In the genomic region with DNA sequence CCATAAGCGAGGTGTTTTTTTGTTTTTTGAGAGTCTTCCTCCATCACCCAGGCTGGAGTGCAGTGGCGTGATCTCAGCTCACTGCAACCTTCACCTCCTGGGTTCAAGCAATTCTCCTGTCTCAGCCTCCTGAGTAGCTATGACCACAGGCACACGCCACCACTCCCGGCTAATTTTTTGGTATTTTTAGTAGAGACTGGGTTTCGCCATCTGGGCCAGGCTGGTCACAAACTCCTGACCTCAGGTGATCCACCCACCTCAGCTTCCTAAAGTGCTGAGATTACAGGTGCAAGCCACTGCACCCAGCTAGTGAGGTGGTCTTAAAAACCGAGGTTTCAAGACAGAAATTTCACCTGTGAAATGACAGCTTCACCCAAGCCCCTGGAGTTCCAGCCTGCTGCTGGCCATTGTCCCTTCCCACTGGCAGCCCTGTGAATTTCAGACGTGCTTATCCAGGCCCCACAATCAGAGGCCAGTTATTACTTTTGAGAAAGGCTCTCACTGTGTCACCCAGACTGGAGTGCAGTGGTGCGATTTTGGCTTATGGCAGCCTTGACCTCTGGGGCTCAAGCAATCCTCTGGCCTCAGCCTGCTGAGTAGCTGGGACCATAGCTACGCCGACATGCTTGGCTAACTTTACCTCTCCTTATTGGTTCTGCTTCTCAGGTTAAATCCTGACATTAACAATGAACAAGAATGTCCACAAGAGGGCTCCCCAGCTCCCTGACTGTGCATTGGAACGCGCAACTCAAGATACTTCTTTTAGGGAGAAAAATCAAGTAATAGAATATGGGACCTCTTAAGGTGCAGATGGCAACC, we compare ENCODE assay signal across 8 cellular contexts. TPM values are rescaled to one million over a fixed set of nuclear protein-coding genes. Genes with fewer than 3 reads are reported as not detected.
DNase-seq lines count a peak whose midpoint lies in the region; ATAC-seq and TF ChIP-seq lines count a peak whose summit lies in the region.

No MANE protein-coding gene starts in this region.

- H3K27ac ChIP-seq in HCT116 (ENCODE audit: low read depth, low read length): peak overlapping the region; percentile 19; the same call in 1 of the 2 replicates

- no peaks in the 10 kb centered on the region for H3K9me3 Mint-ChIP-seq in activated naive CD8-positive, alpha-beta T cell treated with anti-CD3 and anti-CD28 coated beads, Interleukin-2, amount 10 ng/mL, durations not matched to agents 7 days and 5 days

- ATAC-seq in HCT116 (peak; percentile 63), GM18867 (IDR thresholded peaks at IDR 0.05; ENCODE audit: unreplicated experiment) (no peak)
- ATAC-seq in activated naive CD8-positive, alpha-beta T cell treated with anti-CD3 and anti-CD28 coated beads, Interleukin-2, amount 10 ng/mL, durations not matched to agents 7 days and 5 days (ENCODE audit: low read depth): peak; percentile 38

- no peak overlapping the region for H3K4me2 ChIP-seq in HCT116 (ENCODE audit: low read length)

- peaks cover 49% of the 10 kb centered on the region for H3K36me3 Mint-ChIP-seq in activated naive CD8-positive, alpha-beta T cell treated with anti-CD3 and anti-CD28 coated beads, Interleukin-2, amount 10 ng/mL, durations not matched to agents 7 days and 5 days

- H3K36me3 ChIP-seq in HCT116 (ENCODE audit: control insufficient read depth in 1 of 2, insufficient read depth in 2 of 2, low read length in 2 of 2): peaks cover 44 to 51% of the 10 kb centered on the region in 2 experiments

- BruUV-seq in HCT116 (replicated peaks; lab: Mats Ljungman, UMichigan): no TSS peak

- TF ChIP-seq POLR2A in HCT116 (IDR thresholded peaks at IDR 0.05; ENCODE audit: borderline replicate concordance, extremely low read depth, insufficient read depth, insufficient read length): no peak

- H4K20me1 ChIP-seq in HCT116 (ENCODE audit: insufficient read depth): peaks cover 44% of the 10 kb centered on the region

- CTCF ChIA-PET in HCT116 (lab: Charles Lee): interaction anchor here (0.7 to 10.3 kb wide), 5 partner anchors 8 to 146 kb away, joined by 3 to 103 read pairs (median 5); no protein-coding TSS in a partner anchor

- H2AFZ ChIP-seq in HCT116 (ENCODE audit: low read depth, low read length, poor library complexity, severe bottlenecking): no peak overlapping the region

- H3K27me3 ChIP-seq in HCT116 (ENCODE audit: insufficient read depth, low read length): no peaks in the 10 kb centered on the region

- H3K9ac ChIP-seq in HCT116 (ENCODE audit: low read length): no peak overlapping the region

- TF ChIP-seq RAD21 in HCT116 (IDR thresholded peaks at IDR 0.05; ENCODE audit: low read depth): peak; percentile 60

- no peaks in the 10 kb centered on the region for H3K9me3 ChIP-seq in HCT116 (ENCODE audit: control insufficient read depth in 1 of 2, insufficient read depth in 1 of 2, low read depth in 1 of 2, low read length in 2 of 2)

- intact Hi-C loops in HCT116 (cut with micrococcal nuclease): no loop called here

- RAD21 ChIA-PET in HCT116 (lab: Charles Lee; ENCODE audit: low non-redundant PET in 1 of 2, low total read pairs in 2 of 2, uncharacterized antibody in 2 of 2, unreplicated experiment in 2 of 2): interaction anchor here in 1 of 2 experiments (0.6 to 2.0 kb wide), 2 partner anchors 38 to 146 kb away, joined by 3 to 5 read pairs; no protein-coding TSS in a partner anchor

- H3K4me3 ChIP-seq in HCT116 (replicated peaks in 1 of 2; ENCODE audit: low read depth in 1 of 2, low read length in 2 of 2): no peak overlapping the region

- H3K79me2 ChIP-seq in HCT116 (ENCODE audit: insufficient read depth, low read length): peaks cover 40% of the 10 kb centered on the region

- H3K27ac Mint-ChIP-seq in activated naive CD8-positive, alpha-beta T cell treated with anti-CD3 and anti-CD28 coated beads, Interleukin-2, amount 10 ng/mL, durations not matched to agents 7 days and 5 days: peak overlapping the region; percentile 64

- peak overlapping the region; percentile 48 for H3K4me3 Mint-ChIP-seq in activated naive CD8-positive, alpha-beta T cell treated with anti-CD3 and anti-CD28 coated beads, Interleukin-2, amount 10 ng/mL, durations not matched to agents 7 days and 5 days

- peaks cover 47% of the 10 kb centered on the region for H3K4me1 Mint-ChIP-seq in activated naive CD8-positive, alpha-beta T cell treated with anti-CD3 and anti-CD28 coated beads, Interleukin-2, amount 10 ng/mL, durations not matched to agents 7 days and 5 days

- H3K27me3 Mint-ChIP-seq in activated naive CD8-positive, alpha-beta T cell treated with anti-CD3 and anti-CD28 coated beads, Interleukin-2, amount 10 ng/mL, durations not matched to agents 7 days and 5 days: no peaks in the 10 kb centered on the region

- DNase-seq in COLO668 (lab: John Stamatoyannopoulos, UW; ENCODE audit: unreplicated experiment): peak; percentile 41
- no peak for DNase-seq in HCT116 (ENCODE audit: low read depth, low spot score)
- DNase-seq in RKO (ENCODE audit: low spot score): peak; percentile 76
- no peak for DNase-seq in activated naive CD8-positive, alpha-beta T cell treated with anti-CD3 and anti-CD28 coated beads, Interleukin-2, amount 10 ng/mL, durations not matched to agents 7 days and 5 days
- DNase-seq in hepatic stellate cell (ENCODE audit: low spot score): peak; percentile 37
- peak; percentile 62 for DNase-seq in stimulated activated CD8-positive, alpha-beta memory T cell treated with anti-CD3 and anti-CD28 coated beads, Interleukin-4, amount 100 ng/mL, for 48 hours
- no peak for DNase-seq in iPS-NIHi7 (ENCODE audit: extremely low spot score)

- peaks cover 2 to 37% of the 10 kb centered on the region in 2 experiments; a peak in 2 of 4 replicates for H3K4me1 ChIP-seq in HCT116 (ENCODE audit: control insufficient read depth in 1 of 2, insufficient read depth in 2 of 2, low read length in 2 of 2)

- POLR2A ChIA-PET in HCT116 (lab: Charles Lee): interaction anchor here (0.6 to 1.7 kb wide), 5 partner anchors 10 to 25 kb away, joined by 3 to 7 read pairs (median 5); no protein-coding TSS in a partner anchor
- POLR2A ChIA-PET in activated naive CD8-positive, alpha-beta T cell treated with anti-CD3 and anti-CD28 coated beads, Interleukin-2, amount 10 ng/mL, durations not matched to agents 7 days and 5 days (lab: Charles Lee): interaction anchor here (0.8 to 4.0 kb wide), 13 partner anchors 8 to 146 kb away, joined by 3 to 32 read pairs (median 4); a partner anchor contains a TSS

- H3K9me2 ChIP-seq in HCT116 (ENCODE audit: insufficient read depth): no peaks in the 10 kb centered on the region

- peak; percentile 41 to 81 (median 50); a peak in 5 of 6 replicates for TF ChIP-seq CTCF in HCT116 (IDR thresholded peaks at IDR 0.05 in 2 of 3, conservative IDR thresholded peaks at IDR 0.05 in 1 of 3; ENCODE audit: borderline replicate concordance in 1 of 3, insufficient read depth in 1 of 3, low read depth in 2 of 3, low read length in 2 of 3)

TF ChIP-seq in HCT116, 20 proteins besides CTCF, POLR2A, EP300 and RAD21:
- TF ChIP-seq CBX3 (IDR thresholded peaks at IDR 0.05; ENCODE audit: low read depth): peak; percentile 53; the same call in 1 of the 2 replicates
- no peak for TF ChIP-seq ZFX (IDR thresholded peaks at IDR 0.05)
- no peak for TF ChIP-seq EGR1 (IDR thresholded peaks at IDR 0.05; ENCODE audit: low read depth)
- no peak for TF ChIP-seq EZH2 (IDR thresholded peaks at IDR 0.05)
- TF ChIP-seq JUND (IDR thresholded peaks at IDR 0.05): 0 out of 2 replicates have a peak, but pooled peaks have one; percentile 18
- TF ChIP-seq SIN3A (IDR thresholded peaks at IDR 0.05; ENCODE audit: low read depth): peak; percentile 67; the same call in 1 of the 2 replicates
- TF ChIP-seq ELF1 (IDR thresholded peaks at IDR 0.05; ENCODE audit: borderline replicate concordance, low read depth): no peak; the same call in 1 of the 2 replicates
- peak; percentile 41 for TF ChIP-seq POLR2AphosphoS5 (IDR thresholded peaks at IDR 0.05; ENCODE audit: low read depth, low read length)
- TF ChIP-seq FOSL1 (IDR thresholded peaks at IDR 0.05; ENCODE audit: low read depth): no peak
- TF ChIP-seq, protein P1, sequence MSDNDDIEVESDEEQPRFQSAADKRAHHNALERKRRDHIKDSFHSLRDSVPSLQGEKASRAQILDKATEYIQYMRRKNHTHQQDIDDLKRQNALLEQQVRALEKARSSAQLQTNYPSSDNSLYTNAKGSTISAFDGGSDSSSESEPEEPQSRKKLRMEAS (IDR thresholded peaks at IDR 0.05): 0 out of 2 replicates have a peak, but pooled peaks have one; percentile 7

RNA-seq across cellular contexts. Expression of a gene that starts 19.4 kb away (rescaled TPM):
- 2,334 TPM for total RNA-seq in HCT116 (2021; ENCODE audit: unreplicated experiment)
- polyA plus RNA-seq in HCT116 (2012): 4,054 and 4,544 TPM in 2 replicates
- 1,000 to 10,000 TPM; 2,428 to 2,545 TPM for total RNA-seq in activated naive CD8-positive, alpha-beta T cell treated with anti-CD3 and anti-CD28 coated beads, Interleukin-2, amount 10 ng/mL, durations not matched to agents 7 days and 5 days

RNA-seq across cellular contexts. Expression of a gene that starts 41.7 kb away (rescaled TPM):
- 40.6 TPM for total RNA-seq in HCT116 (2021; ENCODE audit: unreplicated experiment)
- polyA plus RNA-seq in HCT116 (2012): 17.0 and 18.3 TPM in 2 replicates
- 10 to 100 TPM; 64.4 to 68.7 TPM for total RNA-seq in activated naive CD8-positive, alpha-beta T cell treated with anti-CD3 and anti-CD28 coated beads, Interleukin-2, amount 10 ng/mL, durations not matched to agents 7 days and 5 days

Comparison
In these comparisons a context has a peak if more than half of its experiments do, and no peak if none do; other contexts are left out.
1. DNase-seq: peak in COLO668 (single experiment), RKO (single experiment), hepatic stellate cell (single experiment) and stimulated activated CD8-positive, alpha-beta memory T cell treated with anti-CD3 and anti-CD28 coated beads, Interleukin-4, amount 100 ng/mL, for 48 hours (single experiment); none in HCT116 (single experiment), activated naive CD8-positive, alpha-beta T cell treated with anti-CD3 and anti-CD28 coated beads, Interleukin-2, amount 10 ng/mL, durations not matched to agents 7 days and 5 days (single experiment) and iPS-NIHi7 (single experiment).